In the genomic region with DNA sequence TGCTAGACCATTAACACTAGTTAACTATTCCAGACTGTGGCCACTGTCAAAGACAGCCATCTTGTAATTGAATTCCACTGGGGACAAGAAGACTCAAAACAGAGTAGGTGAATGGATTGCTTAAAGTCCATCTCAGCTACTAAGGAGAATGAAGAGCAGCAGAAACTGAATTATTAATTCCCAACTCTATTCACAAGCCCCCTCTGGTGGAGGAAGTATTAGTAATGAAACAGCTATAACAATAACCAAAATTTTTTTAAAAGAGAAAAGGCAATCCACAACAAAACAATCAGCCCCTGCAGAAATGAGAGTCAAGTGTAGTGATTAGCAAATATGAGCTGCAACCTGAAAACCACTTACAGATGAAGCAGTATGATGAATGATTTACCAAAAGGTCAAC, we compare ENCODE assay signal across 9 cellular contexts.
DNase-seq lines count a peak whose midpoint lies in the region; ATAC-seq and TF ChIP-seq lines count a peak whose summit lies in the region.
"Had no signal": no experiment of that assay in that cellular context is flagged by ENCODE, and none has a peak within 500 bp of the region (broad histone marks: within the 10 kb centered on the region; RNA-seq: fewer than 3 reads in every experiment).

No MANE protein-coding gene starts in this region.

- H2BK5ac ChIP-seq in mesenchymal stem cell (ENCODE audit: low read depth, low read length, poor library complexity, severe bottlenecking), result no peak overlapping the region

- H3K27me3 ChIP-seq in mesenchymal stem cell (ENCODE audit: control insufficient read depth in 1 of 2, insufficient read depth in 1 of 2, low read length in 2 of 2), result no peaks in the 10 kb centered on the region

- no peak overlapping the region for H3K4ac ChIP-seq in mesenchymal stem cell (ENCODE audit: low read depth in 1 of 2, low read length in 2 of 2)

- H2BK12ac ChIP-seq in mesenchymal stem cell (ENCODE audit: low read length in 2 of 2), result no peak overlapping the region

- in situ Hi-C loops in astrocyte of the spinal cord (cut with HindIII; ENCODE audit: low sequenced_read_pairs), result no loop called here

- H2BK120ac ChIP-seq in mesenchymal stem cell (ENCODE audit: low read depth, low read length), result no peak overlapping the region

- no peak overlapping the region for H2AFZ ChIP-seq in mesenchymal stem cell (ENCODE audit: low read depth, low read length)

- H3K36me3 ChIP-seq in mesenchymal stem cell (ENCODE audit: control insufficient read depth in 1 of 2, insufficient read depth in 2 of 2, low read depth in 1 of 2, low read length in 2 of 2), result no peaks in the 10 kb centered on the region

- H4K8ac ChIP-seq in mesenchymal stem cell (ENCODE audit: low read length), result no peak overlapping the region

- DNase-seq in DMS53 (lab: John Stamatoyannopoulos, UW) (peak; percentile 67), MV-4-11 (lab: John Stamatoyannopoulos, UW) (peak; percentile 11), astrocyte of the spinal cord (ENCODE audit: low read depth, low spot score) (peak; percentile 34), mesenchymal stem cell (peak; percentile 11), NCI-H2107 (lab: John Stamatoyannopoulos, UW) (no peak), substantia nigra (lab: John Stamatoyannopoulos, UW) (no peak)
- DNase-seq in stimulated activated CD4-positive, alpha-beta T cell treated with anti-CD3 and anti-CD28 coated beads, Interleukin-4, amount 100 ng/mL, for 1 hour, result no peak
- DNase-seq: EL had no signal

- H3K4me2 ChIP-seq in mesenchymal stem cell (ENCODE audit: low read length, poor library complexity, severe bottlenecking), result no peak overlapping the region

- peak; percentile 41 for TF ChIP-seq CTCF in astrocyte of the spinal cord (IDR thresholded peaks at IDR 0.05; ENCODE audit: low read depth, low read length)

- H4K91ac ChIP-seq in mesenchymal stem cell (ENCODE audit: low read length), result no peak overlapping the region

- H3K4me1 ChIP-seq in mesenchymal stem cell (ENCODE audit: control insufficient read depth, insufficient read depth, low read depth, low read length), result no peaks in the 10 kb centered on the region

- H3K18ac ChIP-seq in mesenchymal stem cell (ENCODE audit: low read depth in 1 of 2, low read length in 2 of 2), result no peak overlapping the region

- H3K9ac ChIP-seq in mesenchymal stem cell (ENCODE audit: low read length), result no peak overlapping the region

- no peak overlapping the region for H2BK15ac ChIP-seq in mesenchymal stem cell (ENCODE audit: low read depth, poor library complexity, severe bottlenecking)

- no peak overlapping the region for H3K4me3 ChIP-seq in astrocyte of the spinal cord (ENCODE audit: low read depth, low read length)
- H3K4me3 ChIP-seq in mesenchymal stem cell (ENCODE audit: insufficient read depth in 1 of 2, low read depth in 1 of 2, low read length in 2 of 2), result no peak overlapping the region

- H3K27ac ChIP-seq in mesenchymal stem cell (ENCODE audit: low read length, poor library complexity, severe bottlenecking) (no peak overlapping the region), substantia nigra (ENCODE audit: low read depth, low read length, poor library complexity, severe bottlenecking) (no peak overlapping the region)

- H3K14ac ChIP-seq in mesenchymal stem cell (ENCODE audit: low read length in 2 of 2), result no peak overlapping the region

- ATAC-seq in GM19324 (IDR thresholded peaks at IDR 0.05; ENCODE audit: low FRiP score, unreplicated experiment), result no peak

- H3K23ac ChIP-seq in mesenchymal stem cell (ENCODE audit: low read length in 2 of 2), result no peak overlapping the region

- H2AK5ac ChIP-seq in mesenchymal stem cell (ENCODE audit: low read length, severe bottlenecking), result no peak overlapping the region

- no peaks in the 10 kb centered on the region for H3K9me3 ChIP-seq in mesenchymal stem cell (ENCODE audit: control insufficient read depth, low read length)

- H3K79me1 ChIP-seq in mesenchymal stem cell (replicated peaks; ENCODE audit: low read length, poor library complexity, severe bottlenecking), result no peaks in the 10 kb centered on the region

Comparison
In these comparisons a context has a peak if more than half of its experiments do, and no peak if none do; other contexts are left out.
1. DNase-seq: peak in DMS53 (single experiment), MV-4-11 (single experiment), astrocyte of the spinal cord (single experiment) and mesenchymal stem cell (single experiment); none in stimulated activated CD4-positive, alpha-beta T cell treated with anti-CD3 and anti-CD28 coated beads, Interleukin-4, amount 100 ng/mL, for 1 hour (single experiment), NCI-H2107 (single experiment) and substantia nigra (0 of 49).